In genomic region chr2:46031124-46031523, GRCh38 we compare ENCODE assay signal across 12 cellular contexts.
"Had no signal": no experiment of that assay in that cellular context is flagged by ENCODE, and none has a peak within 500 bp of the region (broad histone marks: within the 10 kb centered on the region; RNA-seq: fewer than 3 reads in every experiment).

No MANE protein-coding gene starts in this region.

- H3K4me3 Mint-ChIP-seq: endodermal cell; stimulated activated naive B cell treated with anti-CD40 and anti-IgM and Interleukin-4, amounts not matched to agents 10 μg/mL and 1 μg/mL and 100 μg/mL, for 72 hours; type B pancreatic cell had no signal

- H3K4me3 ChIP-seq: cardiac muscle cell, dorsolateral prefrontal cortex, suprapubic skin had no signal

- H3K9me3 Mint-ChIP-seq: endodermal cell; stimulated activated naive B cell treated with anti-CD40 and anti-IgM and Interleukin-4, amounts not matched to agents 10 μg/mL and 1 μg/mL and 100 μg/mL, for 72 hours had no signal

- H3K9me3 ChIP-seq: suprapubic skin had no signal

- DNase-seq: activated CD4-positive, alpha-beta T cell treated with anti-CD3 and anti-CD28 coated beads, Interleukin-2, amount 50 U/mL, for 4 hours; activated effector memory CD4-positive, alpha-beta T cell treated with Interleukin-2 at 50 U/mL for 16 hours; activated naive CD4-positive, alpha-beta T cell treated with anti-CD3 and anti-CD28 coated beads, Interleukin-2, amount 50 U/mL, for 16 hours; dorsolateral prefrontal cortex; endodermal cell; erythroblast; left ventricle myocardium superior; SHP77 treated with DMSO at 0.1 percent for 48 hours; stimulated activated naive B cell treated with anti-CD40 and anti-IgM and Interleukin-4, amounts not matched to agents 10 μg/mL and 1 μg/mL and 100 μg/mL, for 72 hours had no signal

- H3K27ac Mint-ChIP-seq: endodermal cell; stimulated activated naive B cell treated with anti-CD40 and anti-IgM and Interleukin-4, amounts not matched to agents 10 μg/mL and 1 μg/mL and 100 μg/mL, for 72 hours; type B pancreatic cell had no signal

- H3K27ac ChIP-seq: cardiac muscle cell, suprapubic skin had no signal

- H3K4me1 Mint-ChIP-seq: stimulated activated naive B cell treated with anti-CD40 and anti-IgM and Interleukin-4, amounts not matched to agents 10 μg/mL and 1 μg/mL and 100 μg/mL, for 72 hours had no signal

- H3K27me3 ChIP-seq: cardiac muscle cell, dorsolateral prefrontal cortex, suprapubic skin had no signal

- H3K36me3 ChIP-seq: cardiac muscle cell, suprapubic skin had no signal

- ATAC-seq: left ventricle myocardium superior; stimulated activated naive B cell treated with anti-CD40 and anti-IgM and Interleukin-4, amounts not matched to agents 10 μg/mL and 1 μg/mL and 100 μg/mL, for 72 hours had no signal

- H3K27me3 Mint-ChIP-seq: stimulated activated naive B cell treated with anti-CD40 and anti-IgM and Interleukin-4, amounts not matched to agents 10 μg/mL and 1 μg/mL and 100 μg/mL, for 72 hours; type B pancreatic cell had no signal
